12 cellular contexts compared by ENCODE assay signal in genomic region chr20:44153636-44154043, GRCh38. TPM values are rescaled to one million over a fixed set of nuclear protein-coding genes. Genes with fewer than 3 reads are reported as not detected.
DNase-seq lines count a peak whose midpoint lies in the region; ATAC-seq and TF ChIP-seq lines count a peak whose summit lies in the region.
"Had no signal": no experiment of that assay in that cellular context is flagged by ENCODE, and none has a peak within 500 bp of the region (broad histone marks: within the 10 kb centered on the region; RNA-seq: fewer than 3 reads in every experiment).

No MANE protein-coding gene starts in this region.

- no peaks in the 10 kb centered on the region for H3K27me3 ChIP-seq in heart left ventricle
- no peaks in the 10 kb centered on the region for H3K27me3 ChIP-seq in tibial artery

- peak overlapping the region in 1 of 2 donors; percentile 7 for H3K27ac Mint-ChIP-seq in activated naive CD4-positive, alpha-beta T cell treated with anti-CD3 and anti-CD28 coated beads, Interleukin-2, amount 50 U/mL, for 72 hours
- H3K27ac Mint-ChIP-seq: stimulated activated effector memory CD8-positive, alpha-beta T cell treated with anti-CD3 and anti-CD28 coated beads, Interleukin-12 subunit alpha, Interleukin-12 subunit beta, amount 100 ng/mL, for 72 hours had no signal

- H3K36me3 ChIP-seq in heart left ventricle (peaks cover 0 to 29% (median 0%) of the 10 kb centered on the region in 9 donors), tibial artery (peaks cover 2 to 9% (median 2%) of the 10 kb centered on the region in 3 donors)

- no peak for ATAC-seq in heart left ventricle
- ATAC-seq in activated naive CD4-positive, alpha-beta T cell treated with anti-CD3 and anti-CD28 coated beads, Interleukin-2, amount 50 U/mL, for 72 hours = peak; percentile 62 to 80
- no peak for ATAC-seq in GM21515 (IDR thresholded peaks at IDR 0.05; ENCODE audit: unreplicated experiment)
- ATAC-seq in HG02623 (IDR thresholded peaks at IDR 0.05; ENCODE audit: unreplicated experiment) = no peak
- ATAC-seq: stimulated activated effector memory CD8-positive, alpha-beta T cell treated with anti-CD3 and anti-CD28 coated beads, Interleukin-12 subunit alpha, Interleukin-12 subunit beta, amount 100 ng/mL, for 72 hours had no signal

- intact Hi-C loops in heart left ventricle (cut with DNase I) (loop anchor here in 4 of 10 donors (5.0 kb wide), 1 partner anchor 34 kb away; the partner anchor contains the start of gene JPH2 (in 4 of the 4)), cardiac septum (cut with DNase I) (loop anchor here (5.0 kb wide), 1 partner anchor 34 kb away; the partner anchor contains the start of gene JPH2), tibial artery (cut with DNase I; ENCODE audit: low total_unique reads) (no loop called here)

- H3K4me1 ChIP-seq in heart left ventricle (peaks cover 0 to 70% (median 22%) of the 10 kb centered on the region in 12 donors), tibial artery (peaks cover 0 to 94% (median 52%) of the 10 kb centered on the region in 4 donors)

- TF ChIP-seq CTCF in heart left ventricle (IDR thresholded peaks at IDR 0.05) (no peak), tibial artery (IDR thresholded peaks at IDR 0.05) (peak in 1 of 2 experiments; percentile 28)

- peaks cover 0 to 4% of the 10 kb centered on the region in 2 donors for H3K9me3 Mint-ChIP-seq in activated naive CD4-positive, alpha-beta T cell treated with anti-CD3 and anti-CD28 coated beads, Interleukin-2, amount 50 U/mL, for 72 hours
- H3K9me3 Mint-ChIP-seq: stimulated activated effector memory CD8-positive, alpha-beta T cell treated with anti-CD3 and anti-CD28 coated beads, Interleukin-12 subunit alpha, Interleukin-12 subunit beta, amount 100 ng/mL, for 72 hours had no signal

- TF ChIP-seq POLR2A in heart left ventricle (IDR thresholded peaks at IDR 0.05) = no peak

- H3K36me3 Mint-ChIP-seq in activated naive CD4-positive, alpha-beta T cell treated with anti-CD3 and anti-CD28 coated beads, Interleukin-2, amount 50 U/mL, for 72 hours = no peaks in the 10 kb centered on the region
- H3K36me3 Mint-ChIP-seq: stimulated activated effector memory CD8-positive, alpha-beta T cell treated with anti-CD3 and anti-CD28 coated beads, Interleukin-12 subunit alpha, Interleukin-12 subunit beta, amount 100 ng/mL, for 72 hours had no signal

- peak overlapping the region in 10 of 12 donors; percentile 32 to 94 (median 88) for H3K27ac ChIP-seq in heart left ventricle
- H3K27ac ChIP-seq in tibial artery = peak overlapping the region; percentile 90 to 92

- DNase-seq in heart left ventricle (peak in 1 of 5 donors; percentile 14), cardiac septum (ENCODE audit: low spot score) (no peak), hepatic stellate cell (ENCODE audit: low spot score) (peak; percentile 75), tibial artery (peak in 1 of 2 donors; percentile 78), inferior parietal cortex (ENCODE audit: extremely low spot score) (no peak)
- peak in 1 of 2 donors; percentile 13 for DNase-seq in activated naive CD4-positive, alpha-beta T cell treated with anti-CD3 and anti-CD28 coated beads, Interleukin-2, amount 50 U/mL, for 72 hours (ENCODE audit: low spot score in 2 of 2)
- DNase-seq: kidney glomerular epithelial cell, NCI-H2171 treated with DMSO at 0.1 percent for 48 hours had no signal

- WGBS in heart left ventricle, 4 donors = 43 to 57% (median 53%) methylated on average over 6 of the region's 6 CpGs

- H3K4me3 ChIP-seq in heart left ventricle (no peak overlapping the region), tibial artery (no peak overlapping the region)
- H3K4me3 ChIP-seq: skin epidermis had no signal

- H3K9me3 ChIP-seq in heart left ventricle (peaks cover 0 to 6% (median 0%) of the 10 kb centered on the region in 12 donors), tibial artery (no peaks in the 10 kb centered on the region)

RNA-seq across cellular contexts. Expression of gene JPH2, which starts 33.3 kb away (rescaled TPM):
- total RNA-seq in heart left ventricle = 100 to 1,000 TPM in 8 of 9 donors, 10 to 100 TPM in 1; 99.5 to 219 (median 166) TPM
- 100 to 1,000 TPM; 129 to 144 TPM for polyA plus RNA-seq in heart left ventricle
- total RNA-seq in cardiac septum = 182 TPM
- under 1 TPM in 1 of 2 donors, not detected in 1; 0.97 TPM for total RNA-seq in activated naive CD4-positive, alpha-beta T cell treated with anti-CD3 and anti-CD28 coated beads, Interleukin-2, amount 50 U/mL, for 72 hours

RNA-seq across cellular contexts. Expression of gene OSER1, which starts 56.9 kb away (rescaled TPM):
- total RNA-seq in heart left ventricle = 10 to 100 TPM; 20.6 to 39.0 (median 34.1) TPM
- polyA plus RNA-seq in heart left ventricle = 10 to 100 TPM; 11.9 to 35.6 TPM
- 28.4 TPM for total RNA-seq in cardiac septum
- 10 to 100 TPM; 32.2 to 42.8 TPM for total RNA-seq in activated naive CD4-positive, alpha-beta T cell treated with anti-CD3 and anti-CD28 coated beads, Interleukin-2, amount 50 U/mL, for 72 hours

Comparison
In these comparisons a context has a peak if more than half of its experiments do, and no peak if none do; other contexts are left out.
1. ATAC-seq: peak in activated naive CD4-positive, alpha-beta T cell treated with anti-CD3 and anti-CD28 coated beads, Interleukin-2, amount 50 U/mL, for 72 hours (2 of 2); none in heart left ventricle (0 of 4), GM21515 (single experiment) and HG02623 (single experiment).
2. RNA of gene JPH2, which starts 33.3 kb away (total RNA-seq): 182 TPM in cardiac septum (single experiment) and 99.5 to 219 TPM in heart left ventricle; 0.97 TPM in activated naive CD4-positive, alpha-beta T cell treated with anti-CD3 and anti-CD28 coated beads, Interleukin-2, amount 50 U/mL, for 72 hours; every median in the first group is over 10 times any median in the second.